ENCODE assay signal across 8 cellular contexts in genomic region chr1:32724678-32725594, GRCh38. TPM values are rescaled to one million over a fixed set of nuclear protein-coding genes. Genes with fewer than 3 reads are reported as not detected.
DNase-seq lines count a peak whose midpoint lies in the region; ATAC-seq and TF ChIP-seq lines count a peak whose summit lies in the region.

No MANE protein-coding gene starts in this region.

- H3K4me1 ChIP-seq in ovary (ENCODE audit: insufficient read depth): peaks cover 13% of the 10 kb centered on the region

- H3K36me3 ChIP-seq in ovary: no peaks in the 10 kb centered on the region

- 55 to 61% (median 57%) methylated on average over 14 of the region's 14 CpGs for WGBS in ovary, 3 donors

- TF ChIP-seq POLR2A in ovary (IDR thresholded peaks at IDR 0.05): no peak

- H3K4me3 ChIP-seq in HFF-Myc (replicated peaks; ENCODE audit: low read depth, low read length): no peak overlapping the region
- no peak overlapping the region for H3K4me3 ChIP-seq in epithelial cell of esophagus (ENCODE audit: low read length)
- no peak overlapping the region for H3K4me3 ChIP-seq in ovary

- intact Hi-C loops in ovary (cut with DNase I): no loop called here

- TF ChIP-seq EP300 in ovary (IDR thresholded peaks at IDR 0.05): no peak

- H3K27ac ChIP-seq in ovary: no peak overlapping the region

- H3K9me3 ChIP-seq in ovary: no peaks in the 10 kb centered on the region

- DNase-seq in AG08395 (ENCODE audit: low spot score) (peak; percentile 94), HFF-Myc (ENCODE audit: extremely low read depth, low read depth) (peak; percentile 92), epithelial cell of esophagus (ENCODE audit: low read depth) (peak; percentile 93), ovary (peak in 4 of 5 donors; percentile 43 to 52 (median 46))

- no peaks in the 10 kb centered on the region for H3K27me3 ChIP-seq in ovary

- TF ChIP-seq CTCF in HFF-Myc (IDR thresholded peaks at IDR 0.05; ENCODE audit: low read depth, low read length, missing control alignments) (no peak), epithelial cell of esophagus (IDR thresholded peaks at IDR 0.05; ENCODE audit: insufficient read depth, low read depth, low read length, missing control alignments) (no peak), ovary (IDR thresholded peaks at IDR 0.05) (no peak)

- ATAC-seq in SK-N-SH treated with all-trans-retinoic acid at 6 μM for 48 hours (peak; percentile 95), HG03025 (IDR thresholded peaks at IDR 0.05; ENCODE audit: low FRiP score, unreplicated experiment) (no peak), GM18502 (IDR thresholded peaks at IDR 0.05; ENCODE audit: poor library complexity, unreplicated experiment) (no peak), GM21528 (IDR thresholded peaks at IDR 0.05; ENCODE audit: low FRiP score, unreplicated experiment) (no peak)

TF ChIP-seq in SK-N-SH treated with all-trans-retinoic acid at 6 μM for 48 hours, 23 proteins besides CTCF, POLR2A, EP300 and RAD21:
- no peak for TF ChIP-seq PPARA (CRISPR knock-in tag; IDR thresholded peaks at IDR 0.05; ENCODE audit: borderline replicate concordance)
- no peak for TF ChIP-seq ZFP3 (CRISPR knock-in tag; IDR thresholded peaks at IDR 0.05)
- TF ChIP-seq ZNF565 (CRISPR knock-in tag; conservative IDR thresholded peaks at IDR 0.05; ENCODE audit: low read depth): no peak
- no peak for TF ChIP-seq OSR1 (CRISPR knock-in tag; IDR thresholded peaks at IDR 0.05)
- TF ChIP-seq ZC3H10 (CRISPR knock-in tag; IDR thresholded peaks at IDR 0.05): no peak
- no peak for TF ChIP-seq CSDC2 (CRISPR knock-in tag; IDR thresholded peaks at IDR 0.05)
- TF ChIP-seq ESRRG (CRISPR knock-in tag; IDR thresholded peaks at IDR 0.05): no peak
- no peak for TF ChIP-seq ZNF8 (CRISPR knock-in tag; IDR thresholded peaks at IDR 0.05)
- TF ChIP-seq GLIS3 (CRISPR knock-in tag; IDR thresholded peaks at IDR 0.05): no peak
- no peak for TF ChIP-seq CSRNP3 (CRISPR knock-in tag; IDR thresholded peaks at IDR 0.05)
- TF ChIP-seq POU6F1 (CRISPR knock-in tag; IDR thresholded peaks at IDR 0.05; ENCODE audit: borderline replicate concordance, low read depth): no peak
- TF ChIP-seq SNAI2 (CRISPR knock-in tag; IDR thresholded peaks at IDR 0.05): no peak
- no peak for TF ChIP-seq ISL1 (CRISPR knock-in tag; IDR thresholded peaks at IDR 0.05)
- no peak for TF ChIP-seq PATZ1 (CRISPR knock-in tag; IDR thresholded peaks at IDR 0.05; ENCODE audit: borderline replicate concordance)
- no peak for TF ChIP-seq TCF4 (CRISPR knock-in tag; IDR thresholded peaks at IDR 0.05; ENCODE audit: borderline replicate concordance)
- no peak for TF ChIP-seq ZNF70 (CRISPR knock-in tag; IDR thresholded peaks at IDR 0.05)
- TF ChIP-seq ZFP30 (CRISPR knock-in tag; IDR thresholded peaks at IDR 0.05): no peak
- TF ChIP-seq TOX (CRISPR knock-in tag; IDR thresholded peaks at IDR 0.05; ENCODE audit: borderline replicate concordance): no peak
- no peak for TF ChIP-seq CREB5 (CRISPR knock-in tag; IDR thresholded peaks at IDR 0.05; ENCODE audit: low read depth)

RNA-seq across cellular contexts. Expression of gene SYNC, which starts 22.4 kb away (rescaled TPM):
- 10 to 100 TPM in 3 of 7 donors, 1 to 10 TPM in 4; 3.2 to 13.5 (median 9.8) TPM for total RNA-seq in ovary
- polyA plus RNA-seq in ovary: 10 to 100 TPM in 1 of 2 donors, 1 to 10 TPM in 1; 3.0 to 10.6 TPM
